Comparison of ENCODE assay signal across 8 cellular contexts in genomic region chr22:35914665-35915476, GRCh38.
DNase-seq lines count a peak whose midpoint lies in the region; ATAC-seq, FAIRE-seq and TF ChIP-seq lines count a peak whose summit lies in the region.

No MANE protein-coding gene starts in this region.

- H3K9ac ChIP-seq in SK-N-MC (ENCODE audit: insufficient read length), result peak overlapping the region; percentile 72

- WGBS in esophagus, 2 donors, result 3 to 4% methylated on average over 9 of the region's 9 CpGs

- peaks cover 0 to 7% of the 10 kb centered on the region in 2 donors for H3K4me1 Mint-ChIP-seq in natural killer cell treated with Interleukin-12 subunit alpha and Interleukin-12 subunit beta and Interleukin-15 and Interleukin-18, amount 100 ng/mL, for 72 hours (ENCODE audit: low read depth in 2 of 2)

- peak; percentile 81 for FAIRE-seq in urothelium cell line (lab: Jason Lieb, UNC)

- H3K27ac ChIP-seq in SK-N-MC (peak overlapping the region; percentile 97), esophagus (ENCODE audit: low read depth in 2 of 2, low read length in 1 of 2) (peak overlapping the region; percentile 84 to 96)

- no peaks in the 10 kb centered on the region for H3K27me3 ChIP-seq in esophagus (ENCODE audit: control insufficient read depth in 1 of 2, insufficient read depth in 2 of 2, low read length in 2 of 2)
- H3K27me3 ChIP-seq in mononuclear cell (ENCODE audit: insufficient read depth, low read length), result no peaks in the 10 kb centered on the region

- peaks cover 16 to 24% of the 10 kb centered on the region in 2 donors for H3K27me3 Mint-ChIP-seq in natural killer cell treated with Interleukin-12 subunit alpha and Interleukin-12 subunit beta and Interleukin-15 and Interleukin-18, amount 100 ng/mL, for 72 hours

- H3K4me3 ChIP-seq in NB4 (ENCODE audit: low read depth, low read length), result peak overlapping the region; percentile 42
- H3K4me3 ChIP-seq in SK-N-MC, result peak overlapping the region; percentile 90
- peak overlapping the region; percentile 18 to 47 for H3K4me3 ChIP-seq in esophagus (ENCODE audit: low read depth in 1 of 2, low read length in 2 of 2)
- peak overlapping the region; percentile 29 for H3K4me3 ChIP-seq in mononuclear cell (ENCODE audit: low read length)

- no peak for TF ChIP-seq POLR2A in NB4 (IDR thresholded peaks at IDR 0.05; ENCODE audit: extremely low read depth, insufficient read length)

- H3K4me1 ChIP-seq in esophagus (ENCODE audit: control insufficient read depth in 2 of 2, insufficient read depth in 2 of 2, low read length in 1 of 2), result peaks cover 2 to 8% of the 10 kb centered on the region in 2 donors
- H3K4me1 ChIP-seq in mononuclear cell (ENCODE audit: insufficient read depth, low read length), result peaks cover 22% of the 10 kb centered on the region

- no peak for ATAC-seq in natural killer cell treated with Interleukin-12 subunit alpha and Interleukin-12 subunit beta and Interleukin-15 and Interleukin-18, amount 100 ng/mL, for 72 hours

- no peaks in the 10 kb centered on the region for H3K9me3 Mint-ChIP-seq in natural killer cell treated with Interleukin-12 subunit alpha and Interleukin-12 subunit beta and Interleukin-15 and Interleukin-18, amount 100 ng/mL, for 72 hours

- no peak overlapping the region for H3K4me3 Mint-ChIP-seq in natural killer cell treated with Interleukin-12 subunit alpha and Interleukin-12 subunit beta and Interleukin-15 and Interleukin-18, amount 100 ng/mL, for 72 hours

- DNase-seq in DMS114 treated with DMSO at 0.1 percent for 48 hours (lab: John Stamatoyannopoulos, UW; ENCODE audit: unreplicated experiment), result peak; percentile 13
- DNase-seq in NB4 (ENCODE audit: low read depth), result peak; percentile 70
- DNase-seq in SK-N-MC (ENCODE audit: low read depth, low spot score), result peak; percentile 91
- DNase-seq in urothelium cell line (ENCODE audit: low spot score), result peak; percentile 86
- DNase-seq in GM20000 (ENCODE audit: low spot score), result no peak
- no peak for DNase-seq in natural killer cell treated with Interleukin-12 subunit alpha and Interleukin-12 subunit beta and Interleukin-15 and Interleukin-18, amount 100 ng/mL, for 72 hours (ENCODE audit: low spot score)

- no peaks in the 10 kb centered on the region for H3K36me3 Mint-ChIP-seq in natural killer cell treated with Interleukin-12 subunit alpha and Interleukin-12 subunit beta and Interleukin-15 and Interleukin-18, amount 100 ng/mL, for 72 hours

- TF ChIP-seq CTCF in NB4 (IDR thresholded peaks at IDR 0.05; ENCODE audit: low read depth, low read length) (no peak), GM20000 (IDR thresholded peaks at IDR 0.05; ENCODE audit: extremely low read depth, missing control alignments) (no peak)

- H3K27ac Mint-ChIP-seq in natural killer cell treated with Interleukin-12 subunit alpha and Interleukin-12 subunit beta and Interleukin-15 and Interleukin-18, amount 100 ng/mL, for 72 hours, result no peak overlapping the region

- no peaks in the 10 kb centered on the region for H3K36me3 ChIP-seq in SK-N-MC (ENCODE audit: insufficient read depth, low read length)
- no peaks in the 10 kb centered on the region for H3K36me3 ChIP-seq in esophagus (ENCODE audit: control insufficient read depth in 2 of 2, insufficient read depth in 2 of 2, low read length in 1 of 2)

- H3K9me3 ChIP-seq in SK-N-MC (ENCODE audit: low read depth, low read length) (no peaks in the 10 kb centered on the region), esophagus (ENCODE audit: control insufficient read depth in 2 of 2, insufficient read depth in 1 of 2, low read depth in 1 of 2, low read length in 1 of 2) (no peaks in the 10 kb centered on the region), mononuclear cell (ENCODE audit: low read depth, low read length) (no peaks in the 10 kb centered on the region)

Comparison
In these comparisons a context has a peak if more than half of its experiments do, and no peak if none do; other contexts are left out.
1. DNase-seq: peak in DMS114 treated with DMSO at 0.1 percent for 48 hours (single experiment), NB4 (single experiment), SK-N-MC (single experiment) and urothelium cell line (single experiment); none in GM20000 (single experiment) and natural killer cell treated with Interleukin-12 subunit alpha and Interleukin-12 subunit beta and Interleukin-15 and Interleukin-18, amount 100 ng/mL, for 72 hours (single experiment).
2. H3K4me3 ChIP-seq: peak in every context shown above with its lines; median percentile 90 in SK-N-MC; 42 in NB4; 32 in esophagus; 29 in mononuclear cell.